ENCODE assay signal across 21 cellular contexts in genomic region chr1:97877307-97877706, GRCh38. TPM values are rescaled to one million over a fixed set of nuclear protein-coding genes. Genes with fewer than 3 reads are reported as not detected.
DNase-seq lines count a peak whose midpoint lies in the region; ATAC-seq, FAIRE-seq and TF ChIP-seq lines count a peak whose summit lies in the region.
"Had no signal": no experiment of that assay in that cellular context is flagged by ENCODE, and none has a peak within 500 bp of the region (broad histone marks: within the 10 kb centered on the region; RNA-seq: fewer than 3 reads in every experiment).

No MANE protein-coding gene starts in this region.

- no peak for DNase-seq in H54 (ENCODE audit: insufficient read length, low spot score)
- peak; percentile 7 for DNase-seq in astrocyte of the hippocampus (ENCODE audit: low read depth, low spot score)
- DNase-seq in fibroblast of peridontal ligament (ENCODE audit: extremely low read depth) = peak; percentile 38
- no peak for DNase-seq in activated effector memory CD4-positive, alpha-beta T cell treated with Interleukin-2 at 50 U/mL for 16 hours
- DNase-seq in HT-29 (ENCODE audit: low spot score) = no peak
- no peak for DNase-seq in activated T-cell treated with anti-CD3 and anti-CD28 coated beads, Interleukin-2, amount 50 U/mL, for 4 hours
- DNase-seq: AML-193; C1 segment of cervical spinal cord; CD8-positive, alpha-beta T cell; DMS53; EL; GF-D8; NCI-H1105; NCI-H146; NCI-H2029 treated with DMSO at 0.1 percent for 48 hours; NCI-H226; NCI-H510A treated with DMSO at 0.1 percent for 48 hours; NCI-H748 treated with DMSO at 0.1 percent for 48 hours; SHP77 treated with DMSO at 0.1 percent for 48 hours had no signal

- no peaks in the 10 kb centered on the region for H3K9me3 Mint-ChIP-seq in activated T-cell treated with anti-CD3 and anti-CD28 coated beads, Interleukin-2, amount 50 U/mL, for 4 hours
- H3K9me3 Mint-ChIP-seq: CD8-positive, alpha-beta T cell had no signal

- peaks cover 7% of the 10 kb centered on the region for H3K4me1 Mint-ChIP-seq in activated T-cell treated with anti-CD3 and anti-CD28 coated beads, Interleukin-2, amount 50 U/mL, for 4 hours (ENCODE audit: low read depth)

- peaks cover 22% of the 10 kb centered on the region for H3K36me3 Mint-ChIP-seq in activated T-cell treated with anti-CD3 and anti-CD28 coated beads, Interleukin-2, amount 50 U/mL, for 4 hours (ENCODE audit: insufficient read depth)

- H3K27me3 Mint-ChIP-seq in activated T-cell treated with anti-CD3 and anti-CD28 coated beads, Interleukin-2, amount 50 U/mL, for 4 hours (ENCODE audit: low read depth) = no peaks in the 10 kb centered on the region

- H3K4me3 Mint-ChIP-seq in activated T-cell treated with anti-CD3 and anti-CD28 coated beads, Interleukin-2, amount 50 U/mL, for 4 hours = no peak overlapping the region
- H3K4me3 Mint-ChIP-seq: CD8-positive, alpha-beta T cell had no signal

- no peak for ATAC-seq in HG02973 (IDR thresholded peaks at IDR 0.05; ENCODE audit: unreplicated experiment)
- no peak for ATAC-seq in activated T-cell treated with anti-CD3 and anti-CD28 coated beads, Interleukin-2, amount 50 U/mL, for 4 hours
- ATAC-seq: CD8-positive, alpha-beta T cell had no signal

- peak; percentile 15 for FAIRE-seq in H54 (lab: Jason Lieb, UNC)
- FAIRE-seq: H1 had no signal

- no peak for TF ChIP-seq POLR2A in H54 (IDR thresholded peaks at IDR 0.05; ENCODE audit: low read depth, low read length)

RNA-seq across cellular contexts. Expression of gene DPYD, which starts 43.5 kb away (rescaled TPM):
- total RNA-seq in HT-29 (2014; rRNA removed; shearing (Covaris generic)) = 1.5 and 2.1 TPM in 2 replicates
- total RNA-seq in activated T-cell treated with anti-CD3 and anti-CD28 coated beads, Interleukin-2, amount 50 U/mL, for 4 hours = 1 to 10 TPM; 2.1 to 3.5 (median 2.8) TPM

Comparison
In these comparisons a context has a peak if more than half of its experiments do, and no peak if none do; other contexts are left out.
1. DNase-seq: peak in astrocyte of the hippocampus (single experiment) and fibroblast of peridontal ligament (single experiment); none in H54 (single experiment), activated effector memory CD4-positive, alpha-beta T cell treated with Interleukin-2 at 50 U/mL for 16 hours (single experiment), HT-29 (single experiment) and activated T-cell treated with anti-CD3 and anti-CD28 coated beads, Interleukin-2, amount 50 U/mL, for 4 hours (single experiment).